Comparison of ENCODE assay signal across 19 cellular contexts in genomic region chr6:118826096-118826495, GRCh38.
DNase-seq lines count a peak whose midpoint lies in the region; ATAC-seq and TF ChIP-seq lines count a peak whose summit lies in the region.
"Had no signal": no experiment of that assay in that cellular context is flagged by ENCODE, and none has a peak within 500 bp of the region (broad histone marks: within the 10 kb centered on the region; RNA-seq: fewer than 3 reads in every experiment).

No MANE protein-coding gene starts in this region.

- 93 to 100% methylated on average over 3 to 4 of the region's 4 CpGs for WGBS in endodermal cell (ENCODE audit: insufficient coverage in 1 of 2, insufficient read length in 1 of 2), 2 experiments

- H3K9me3 Mint-ChIP-seq in activated naive CD8-positive, alpha-beta T cell treated with anti-CD3 and anti-CD28 coated beads for 36 hours = peaks cover 5% of the 10 kb centered on the region
- H3K9me3 Mint-ChIP-seq in activated naive CD8-positive, alpha-beta T cell treated with anti-CD3 and anti-CD28 coated beads, Interleukin-2, amount 50 U/mL, for 24 hours = peaks cover 7% of the 10 kb centered on the region
- no peaks in the 10 kb centered on the region for H3K9me3 Mint-ChIP-seq in endodermal cell
- peaks cover 13% of the 10 kb centered on the region for H3K9me3 Mint-ChIP-seq in nephron progenitor cell
- H3K9me3 Mint-ChIP-seq: CD4-positive, alpha-beta T cell; CD8-positive, alpha-beta T cell had no signal

- H3K27ac ChIP-seq in endodermal cell (ENCODE audit: low read depth, low read length) = no peak overlapping the region
- H3K27ac ChIP-seq: 22Rv1; A549; BLaER1 treated with 17β-estradiol and CSF1 and Interleukin-3, amounts not matched to agents 10 nM and 100 nM; C4-2B had no signal

- ATAC-seq in activated naive CD8-positive, alpha-beta T cell treated with anti-CD3 and anti-CD28 coated beads, Interleukin-2, amount 50 U/mL, for 24 hours = no peak
- no peak for ATAC-seq in HG03095 (IDR thresholded peaks at IDR 0.05; ENCODE audit: unreplicated experiment)
- ATAC-seq: A549; CD8-positive, alpha-beta T cell; GM12878 had no signal

- no peak overlapping the region for H3K4me3 ChIP-seq in endodermal cell (ENCODE audit: low read length)
- H3K4me3 ChIP-seq: A549; BLaER1 treated with 17β-estradiol and CSF1 and Interleukin-3, amounts not matched to agents 10 nM and 100 nM; GM12878 had no signal

- H3K27ac Mint-ChIP-seq in activated naive CD8-positive, alpha-beta T cell treated with anti-CD3 and anti-CD28 coated beads for 36 hours = peak overlapping the region; percentile 46
- H3K27ac Mint-ChIP-seq in activated naive CD8-positive, alpha-beta T cell treated with anti-CD3 and anti-CD28 coated beads, Interleukin-2, amount 50 U/mL, for 24 hours = no peak overlapping the region
- peak overlapping the region; percentile 48 for H3K27ac Mint-ChIP-seq in endodermal cell
- peak overlapping the region; percentile 68 for H3K27ac Mint-ChIP-seq in nephron progenitor cell
- H3K27ac Mint-ChIP-seq: B cell; CD4-positive, alpha-beta T cell; CD8-positive, alpha-beta T cell had no signal

- peaks cover 5% of the 10 kb centered on the region for H3K4me1 ChIP-seq in endodermal cell (ENCODE audit: control insufficient read depth, insufficient read depth, low read length)
- H3K4me1 ChIP-seq: A549; BLaER1 treated with 17β-estradiol and CSF1 and Interleukin-3, amounts not matched to agents 10 nM and 100 nM; Caco-2 had no signal

- H3K4me3 Mint-ChIP-seq in activated naive CD8-positive, alpha-beta T cell treated with anti-CD3 and anti-CD28 coated beads for 36 hours = no peak overlapping the region
- H3K4me3 Mint-ChIP-seq in activated naive CD8-positive, alpha-beta T cell treated with anti-CD3 and anti-CD28 coated beads, Interleukin-2, amount 50 U/mL, for 24 hours = no peak overlapping the region
- H3K4me3 Mint-ChIP-seq in endodermal cell (no peak overlapping the region), nephron progenitor cell (no peak overlapping the region)
- H3K4me3 Mint-ChIP-seq: B cell; CD4-positive, alpha-beta T cell; CD8-positive, alpha-beta T cell had no signal

- no peak for DNase-seq in activated naive CD8-positive, alpha-beta T cell treated with anti-CD3 and anti-CD28 coated beads for 36 hours
- DNase-seq in activated naive CD8-positive, alpha-beta T cell treated with anti-CD3 and anti-CD28 coated beads, Interleukin-2, amount 50 U/mL, for 24 hours = no peak
- DNase-seq in endodermal cell (no peak), nephron progenitor cell (no peak), NCI-H2171 treated with DMSO at 0.1 percent for 48 hours (lab: John Stamatoyannopoulos, UW) (no peak)
- DNase-seq: AML-193; Caco-2; Calu3; CD4-positive, alpha-beta T cell; CD8-positive, alpha-beta T cell; DMS79 treated with DMSO at 0.1 percent for 48 hours; GF-D8 had no signal

- H3K27me3 ChIP-seq in endodermal cell (ENCODE audit: control insufficient read depth, insufficient read depth, low read length, poor library complexity, severe bottlenecking) = no peaks in the 10 kb centered on the region
- H3K27me3 ChIP-seq: BLaER1 treated with 17β-estradiol and CSF1 and Interleukin-3, amounts not matched to agents 10 nM and 100 nM had no signal

- H3K36me3 ChIP-seq in endodermal cell (ENCODE audit: control insufficient read depth, insufficient read depth, low read length) = peaks cover 22% of the 10 kb centered on the region

- no peaks in the 10 kb centered on the region for H3K27me3 Mint-ChIP-seq in activated naive CD8-positive, alpha-beta T cell treated with anti-CD3 and anti-CD28 coated beads for 36 hours
- no peaks in the 10 kb centered on the region for H3K27me3 Mint-ChIP-seq in activated naive CD8-positive, alpha-beta T cell treated with anti-CD3 and anti-CD28 coated beads, Interleukin-2, amount 50 U/mL, for 24 hours
- H3K27me3 Mint-ChIP-seq in endodermal cell (ENCODE audit: insufficient read depth) = no peaks in the 10 kb centered on the region
- no peaks in the 10 kb centered on the region for H3K27me3 Mint-ChIP-seq in nephron progenitor cell (ENCODE audit: low read depth, poor library complexity)
- H3K27me3 Mint-ChIP-seq: B cell; CD4-positive, alpha-beta T cell had no signal

- peaks cover 3% of the 10 kb centered on the region for H3K4me1 Mint-ChIP-seq in activated naive CD8-positive, alpha-beta T cell treated with anti-CD3 and anti-CD28 coated beads for 36 hours
- peaks cover 5% of the 10 kb centered on the region for H3K4me1 Mint-ChIP-seq in activated naive CD8-positive, alpha-beta T cell treated with anti-CD3 and anti-CD28 coated beads, Interleukin-2, amount 50 U/mL, for 24 hours
- H3K4me1 Mint-ChIP-seq in endodermal cell = peaks cover 24% of the 10 kb centered on the region
- H3K4me1 Mint-ChIP-seq in nephron progenitor cell = no peaks in the 10 kb centered on the region
- H3K4me1 Mint-ChIP-seq: B cell had no signal

- no peak overlapping the region for H3K9ac ChIP-seq in endodermal cell (ENCODE audit: extremely low read depth, low read length, poor library complexity, severe bottlenecking)
- H3K9ac ChIP-seq: BLaER1 treated with 17β-estradiol and CSF1 and Interleukin-3, amounts not matched to agents 10 nM and 100 nM had no signal

- H3K36me3 Mint-ChIP-seq in activated naive CD8-positive, alpha-beta T cell treated with anti-CD3 and anti-CD28 coated beads for 36 hours = peaks cover 39% of the 10 kb centered on the region
- H3K36me3 Mint-ChIP-seq in activated naive CD8-positive, alpha-beta T cell treated with anti-CD3 and anti-CD28 coated beads, Interleukin-2, amount 50 U/mL, for 24 hours (ENCODE audit: low read depth) = peaks cover 47% of the 10 kb centered on the region
- H3K36me3 Mint-ChIP-seq in endodermal cell (ENCODE audit: low read depth) (peaks cover 43% of the 10 kb centered on the region), nephron progenitor cell (ENCODE audit: low read depth) (peaks cover 60% of the 10 kb centered on the region)

- TF ChIP-seq CTCF in endodermal cell (conservative IDR thresholded peaks at IDR 0.05) = no peak
- TF ChIP-seq CTCF in nephron progenitor cell (IDR thresholded peaks at IDR 0.05) = no peak

- no peaks in the 10 kb centered on the region for H3K9me3 ChIP-seq in endodermal cell (ENCODE audit: control insufficient read depth, low read length)
- H3K9me3 ChIP-seq: A549, Caco-2 had no signal
